ENCODE assay signal across 6 cellular contexts in the genomic region with DNA sequence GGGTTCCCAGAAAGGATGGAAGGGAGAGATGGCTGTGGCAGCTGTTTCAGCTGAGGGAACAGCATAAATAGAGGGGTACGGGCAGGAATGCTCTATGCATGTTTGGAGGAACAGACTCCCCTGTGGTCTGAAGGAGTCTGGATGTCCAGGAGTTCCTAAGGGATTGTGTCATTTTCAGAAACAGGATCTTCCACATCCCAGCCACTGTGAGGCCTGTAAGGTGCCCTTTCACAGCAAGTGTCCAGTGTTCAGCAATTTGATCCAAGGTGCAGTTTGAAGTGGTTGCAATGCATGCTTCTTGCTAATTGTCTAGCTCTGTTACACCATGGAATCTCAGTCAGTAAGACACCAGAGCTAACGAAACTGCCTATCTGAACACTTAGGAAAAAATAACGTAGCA.
"Had no signal": no experiment of that assay in that cellular context is flagged by ENCODE, and none has a peak within 500 bp of the region (broad histone marks: within the 10 kb centered on the region; RNA-seq: fewer than 3 reads in every experiment).

No MANE protein-coding gene starts in this region.

- DNase-seq: H9, HFFc6, KG1 had no signal

- ATAC-seq: HCT116, HepG2, K562 had no signal
